8 cellular contexts compared by ENCODE assay signal in the genomic region with DNA sequence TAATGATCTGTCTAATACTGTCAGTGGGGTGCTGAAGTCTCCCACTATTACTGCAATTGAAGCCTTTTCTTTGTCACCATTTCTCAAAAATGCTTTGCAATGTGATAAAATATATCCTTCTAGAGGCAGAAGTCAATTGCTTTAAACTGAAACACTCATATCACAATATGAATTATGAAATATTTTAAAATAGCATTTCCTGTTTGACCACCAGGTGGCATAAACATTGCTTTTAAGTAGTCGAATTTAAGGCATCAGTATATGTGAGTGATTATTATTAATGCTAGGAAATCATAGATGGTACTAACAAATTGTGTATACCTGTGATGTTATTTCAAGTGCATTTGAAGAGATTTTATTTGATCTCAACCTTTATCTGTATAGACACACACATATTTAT.
A peak's percentile ranks its signal among the peaks of the same experiment; 100 is the strongest.
DNase-seq lines count a peak whose midpoint lies in the region; ATAC-seq and TF ChIP-seq lines count a peak whose summit lies in the region.

No MANE protein-coding gene starts in this region.

- H3K4me3 Mint-ChIP-seq in natural killer cell treated with Interleukin-12 subunit alpha and Interleukin-12 subunit beta and Interleukin-15 and Interleukin-18, amount 100 ng/mL, for 72 hours, result no peak overlapping the region

- peaks cover 4% of the 10 kb centered on the region for H3K36me3 Mint-ChIP-seq in natural killer cell treated with Interleukin-12 subunit alpha and Interleukin-12 subunit beta and Interleukin-15 and Interleukin-18, amount 100 ng/mL, for 72 hours

- in situ Hi-C loops in astrocyte of the spinal cord (cut with HindIII; ENCODE audit: low sequenced_read_pairs), result no loop called here

- no peaks in the 10 kb centered on the region for H3K27me3 Mint-ChIP-seq in natural killer cell treated with Interleukin-12 subunit alpha and Interleukin-12 subunit beta and Interleukin-15 and Interleukin-18, amount 100 ng/mL, for 72 hours

- DNase-seq in DMS53 (lab: John Stamatoyannopoulos, UW), result peak; percentile 65
- peak; percentile 4 for DNase-seq in Jurkat, Clone E6-1 (ENCODE audit: low read depth, low spot score)
- DNase-seq in astrocyte of the spinal cord (ENCODE audit: low read depth, low spot score), result peak; percentile 26
- peak; percentile 37 to 58 for DNase-seq in lung microvascular endothelial cell (ENCODE audit: low read depth in 2 of 2)
- DNase-seq in natural killer cell treated with Interleukin-12 subunit alpha and Interleukin-12 subunit beta and Interleukin-15 and Interleukin-18, amount 100 ng/mL, for 72 hours (ENCODE audit: low spot score), result no peak
- no peak for DNase-seq in activated CD4-positive, alpha-beta T cell treated with anti-CD3 and anti-CD28 coated beads for 4 hours
- no peak for DNase-seq in H4 (ENCODE audit: low spot score)

- no peak overlapping the region for H3K4me3 ChIP-seq in Jurkat, Clone E6-1 (ENCODE audit: low read length)
- H3K4me3 ChIP-seq in astrocyte of the spinal cord (ENCODE audit: low read depth, low read length), result no peak overlapping the region

- ATAC-seq in natural killer cell treated with Interleukin-12 subunit alpha and Interleukin-12 subunit beta and Interleukin-15 and Interleukin-18, amount 100 ng/mL, for 72 hours, result no peak
- ATAC-seq in HG03571 (IDR thresholded peaks at IDR 0.05; ENCODE audit: unreplicated experiment), result no peak

- peak; percentile 30 for TF ChIP-seq CTCF in astrocyte of the spinal cord (IDR thresholded peaks at IDR 0.05; ENCODE audit: low read depth, low read length)

- H3K9me3 Mint-ChIP-seq in natural killer cell treated with Interleukin-12 subunit alpha and Interleukin-12 subunit beta and Interleukin-15 and Interleukin-18, amount 100 ng/mL, for 72 hours, result peaks cover 21% of the 10 kb centered on the region

- no peak overlapping the region for H3K27ac Mint-ChIP-seq in natural killer cell treated with Interleukin-12 subunit alpha and Interleukin-12 subunit beta and Interleukin-15 and Interleukin-18, amount 100 ng/mL, for 72 hours

- H3K4me1 Mint-ChIP-seq in natural killer cell treated with Interleukin-12 subunit alpha and Interleukin-12 subunit beta and Interleukin-15 and Interleukin-18, amount 100 ng/mL, for 72 hours (ENCODE audit: low read depth in 2 of 2), result no peaks in the 10 kb centered on the region

Comparison
In these comparisons a context has a peak if more than half of its experiments do, and no peak if none do; other contexts are left out.
1. DNase-seq: peak in DMS53 (single experiment), Jurkat, Clone E6-1 (single experiment), astrocyte of the spinal cord (single experiment) and lung microvascular endothelial cell (2 of 2); none in natural killer cell treated with Interleukin-12 subunit alpha and Interleukin-12 subunit beta and Interleukin-15 and Interleukin-18, amount 100 ng/mL, for 72 hours (single experiment), activated CD4-positive, alpha-beta T cell treated with anti-CD3 and anti-CD28 coated beads for 4 hours (0 of 2) and H4 (single experiment).